In genomic region chr4:76067652-76068286, GRCh38 we compare ENCODE assay signal across 8 cellular contexts. TPM values are rescaled to one million over a fixed set of nuclear protein-coding genes. Genes with fewer than 3 reads are reported as not detected.
DNase-seq lines count a peak whose midpoint lies in the region; ATAC-seq lines count a peak whose summit lies in the region.

No MANE protein-coding gene starts in this region.

- H3K4me3 Mint-ChIP-seq in activated CD4-positive, alpha-beta memory T cell treated with anti-CD3 and anti-CD28 coated beads for 36 hours = no peak overlapping the region

- H3K79me1 ChIP-seq in mesenchymal stem cell (replicated peaks; ENCODE audit: low read length, poor library complexity, severe bottlenecking) = no peaks in the 10 kb centered on the region

- H3K36me3 ChIP-seq in mesenchymal stem cell (ENCODE audit: control insufficient read depth in 1 of 2, insufficient read depth in 2 of 2, low read depth in 1 of 2, low read length in 2 of 2) = no peaks in the 10 kb centered on the region

- H3K4me1 Mint-ChIP-seq in activated CD4-positive, alpha-beta memory T cell treated with anti-CD3 and anti-CD28 coated beads for 36 hours (ENCODE audit: low read depth) = no peaks in the 10 kb centered on the region

- no peaks in the 10 kb centered on the region for H3K9me3 Mint-ChIP-seq in activated CD4-positive, alpha-beta memory T cell treated with anti-CD3 and anti-CD28 coated beads for 36 hours

- no peak overlapping the region for H3K9ac ChIP-seq in mesenchymal stem cell (ENCODE audit: low read length)

- no peak overlapping the region for H3K4ac ChIP-seq in mesenchymal stem cell (ENCODE audit: low read depth in 1 of 2, low read length in 2 of 2)

- no peak overlapping the region for H3K27ac ChIP-seq in mesenchymal stem cell (ENCODE audit: low read length, poor library complexity, severe bottlenecking)

- no peaks in the 10 kb centered on the region for H3K27me3 Mint-ChIP-seq in activated CD4-positive, alpha-beta memory T cell treated with anti-CD3 and anti-CD28 coated beads for 36 hours

- POLR2A ChIA-PET in activated CD4-positive, alpha-beta memory T cell treated with anti-CD3 and anti-CD28 coated beads for 36 hours (lab: Charles Lee) = no interaction called here

- H2AK5ac ChIP-seq in mesenchymal stem cell (ENCODE audit: low read length, severe bottlenecking) = no peak overlapping the region

- no peak overlapping the region for H3K18ac ChIP-seq in mesenchymal stem cell (ENCODE audit: low read depth in 1 of 2, low read length in 2 of 2)

- no peak overlapping the region for H2BK120ac ChIP-seq in mesenchymal stem cell (ENCODE audit: low read depth, low read length)

- H3K4me1 ChIP-seq in mesenchymal stem cell (ENCODE audit: control insufficient read depth, insufficient read depth, low read depth, low read length) = no peaks in the 10 kb centered on the region

- H3K27me3 ChIP-seq in mesenchymal stem cell (ENCODE audit: control insufficient read depth in 1 of 2, insufficient read depth in 1 of 2, low read length in 2 of 2) = no peaks in the 10 kb centered on the region

- no peak overlapping the region for H2BK12ac ChIP-seq in mesenchymal stem cell (ENCODE audit: low read length in 2 of 2)

- no peak overlapping the region for H2AFZ ChIP-seq in mesenchymal stem cell (ENCODE audit: low read depth, low read length)

- no peak overlapping the region for H2BK15ac ChIP-seq in mesenchymal stem cell (ENCODE audit: low read depth, poor library complexity, severe bottlenecking)

- no peak overlapping the region for H4K91ac ChIP-seq in mesenchymal stem cell (ENCODE audit: low read length)

- DNase-seq in Right ventricle myocardium inferior (ENCODE audit: missing footprints) (no peak), cardiac septum (ENCODE audit: low spot score) (no peak), NCI-H82 (lab: John Stamatoyannopoulos, UW) (peak; percentile 84), mesenchymal stem cell (peak; percentile 77)
- DNase-seq in activated CD4-positive, alpha-beta memory T cell treated with anti-CD3 and anti-CD28 coated beads for 36 hours = peak; percentile 79
- peak; percentile 22 for DNase-seq in effector CD8-positive, alpha-beta T cell (lab: John Stamatoyannopoulos, UW)
- DNase-seq in stimulated activated CD8-positive, alpha-beta memory T cell treated with anti-CD3 and anti-CD28 coated beads, Interleukin-15, amount 100 ng/mL, for 48 hours (ENCODE audit: low read depth in 2 of 2) = peak; percentile 23 to 36

- H2BK5ac ChIP-seq in mesenchymal stem cell (ENCODE audit: low read depth, low read length, poor library complexity, severe bottlenecking) = no peak overlapping the region

- CTCF ChIA-PET in activated CD4-positive, alpha-beta memory T cell treated with anti-CD3 and anti-CD28 coated beads for 36 hours (lab: Charles Lee) = interaction anchor here (0.8 to 4.3 kb wide), 10 partner anchors 10 to 152 kb away, joined by 3 to 93 read pairs (median 4); partner anchors contain the start of genes NAAA and SDAD1

- no peak overlapping the region for H4K8ac ChIP-seq in mesenchymal stem cell (ENCODE audit: low read length)

- no peak overlapping the region for H3K14ac ChIP-seq in mesenchymal stem cell (ENCODE audit: low read length in 2 of 2)

- H3K4me2 ChIP-seq in mesenchymal stem cell (ENCODE audit: low read length, poor library complexity, severe bottlenecking) = no peak overlapping the region

- H3K23ac ChIP-seq in mesenchymal stem cell (ENCODE audit: low read length in 2 of 2) = no peak overlapping the region

- H3K27ac Mint-ChIP-seq in activated CD4-positive, alpha-beta memory T cell treated with anti-CD3 and anti-CD28 coated beads for 36 hours = no peak overlapping the region

- ATAC-seq in Right ventricle myocardium inferior (peak; percentile 76), HG03196 (IDR thresholded peaks at IDR 0.05; ENCODE audit: unreplicated experiment) (peak; percentile 70)

- no peaks in the 10 kb centered on the region for H3K9me3 ChIP-seq in mesenchymal stem cell (ENCODE audit: control insufficient read depth, low read length)

- H3K4me3 ChIP-seq in mesenchymal stem cell (ENCODE audit: insufficient read depth in 1 of 2, low read depth in 1 of 2, low read length in 2 of 2) = no peak overlapping the region

- 0% methylated on average over 2 of the region's 2 CpGs for WGBS in mesenchymal stem cell

- H3K36me3 Mint-ChIP-seq in activated CD4-positive, alpha-beta memory T cell treated with anti-CD3 and anti-CD28 coated beads for 36 hours = no peaks in the 10 kb centered on the region

- intact Hi-C loops in Right ventricle myocardium inferior (cut with DNase I) (loop anchor here (1.0 to 10.0 kb wide), 2 partner anchors 72 to 153 kb away; no protein-coding TSS in a partner anchor), cardiac septum (cut with DNase I) (loop anchor here (2.0 kb wide), 1 partner anchor 71 kb away; no protein-coding TSS in a partner anchor)
- intact Hi-C loops in activated CD4-positive, alpha-beta memory T cell treated with anti-CD3 and anti-CD28 coated beads for 36 hours (cut with micrococcal nuclease) = loop anchor here (1.0 to 5.0 kb wide), 4 partner anchors 72 to 172 kb away; no protein-coding TSS in a partner anchor

RNA-seq across cellular contexts. Expression of gene ART3, which starts 6.7 kb away (rescaled TPM):
- total RNA-seq in Right ventricle myocardium inferior = 136 TPM
- 57.0 TPM for total RNA-seq in cardiac septum
- under 1 TPM in 1 of 2 experiments, not detected in 1; 0.36 TPM for total RNA-seq in activated CD4-positive, alpha-beta memory T cell treated with anti-CD3 and anti-CD28 coated beads for 36 hours
- polyA plus RNA-seq in mesenchymal stem cell (2013, experiment 1 of 2) = 0.36 TPM
- polyA plus RNA-seq in mesenchymal stem cell (2013, experiment 2 of 2) = 0.25 TPM

RNA-seq across cellular contexts. Expression of gene CXCL11, which starts 31.9 kb away (rescaled TPM):
- not detected for total RNA-seq in Right ventricle myocardium inferior
- total RNA-seq in cardiac septum = 0.32 TPM
- total RNA-seq in activated CD4-positive, alpha-beta memory T cell treated with anti-CD3 and anti-CD28 coated beads for 36 hours = not detected
- 0.03 TPM for polyA plus RNA-seq in mesenchymal stem cell (2013, experiment 1 of 2)
- not detected for polyA plus RNA-seq in mesenchymal stem cell (2013, experiment 2 of 2)

RNA-seq across cellular contexts. Expression of gene CXCL10, which starts 44.5 kb away (rescaled TPM):
- total RNA-seq in Right ventricle myocardium inferior (not detected), cardiac septum (2.3 TPM)
- total RNA-seq in activated CD4-positive, alpha-beta memory T cell treated with anti-CD3 and anti-CD28 coated beads for 36 hours = under 1 TPM; 0.36 to 0.51 TPM
- polyA plus RNA-seq in mesenchymal stem cell (2013, experiment 1 of 2) = 0.40 TPM
- 0.45 TPM for polyA plus RNA-seq in mesenchymal stem cell (2013, experiment 2 of 2)

Comparison
In these comparisons a context has a peak if more than half of its experiments do, and no peak if none do; other contexts are left out.
1. DNase-seq: peak in NCI-H82 (single experiment), activated CD4-positive, alpha-beta memory T cell treated with anti-CD3 and anti-CD28 coated beads for 36 hours (single experiment), effector CD8-positive, alpha-beta T cell (single experiment), mesenchymal stem cell (single experiment) and stimulated activated CD8-positive, alpha-beta memory T cell treated with anti-CD3 and anti-CD28 coated beads, Interleukin-15, amount 100 ng/mL, for 48 hours (2 of 2); none in Right ventricle myocardium inferior (single experiment) and cardiac septum (single experiment).
2. RNA of gene ART3, which starts 6.7 kb away (total RNA-seq): 136 TPM in Right ventricle myocardium inferior (single experiment) and 57.0 TPM in cardiac septum (single experiment); 0.36 TPM in activated CD4-positive, alpha-beta memory T cell treated with anti-CD3 and anti-CD28 coated beads for 36 hours; every median in the first group is over 10 times any median in the second.